In genomic region chr1:89821322-89822108, GRCh38 we compare ENCODE assay signal across 8 cellular contexts. TPM values are rescaled to one million over a fixed set of nuclear protein-coding genes. Genes with fewer than 3 reads are reported as not detected.
DNase-seq lines count a peak whose midpoint lies in the region; ATAC-seq and TF ChIP-seq lines count a peak whose summit lies in the region.

No MANE protein-coding gene starts in this region.

- TF ChIP-seq POLR2A in uterus (IDR thresholded peaks at IDR 0.05), result no peak

- TF ChIP-seq CTCF in GM20000 (IDR thresholded peaks at IDR 0.05; ENCODE audit: extremely low read depth, missing control alignments) (no peak), HL-60 (IDR thresholded peaks at IDR 0.05; ENCODE audit: insufficient read depth, low read length) (no peak), RWPE2 (IDR thresholded peaks at IDR 0.05; ENCODE audit: poor library complexity, severe bottlenecking) (no peak), uterus (IDR thresholded peaks at IDR 0.05) (no peak)

- H3K36me3 ChIP-seq in RWPE2 (ENCODE audit: low read depth) (no peaks in the 10 kb centered on the region; the same call in 1 of the 2 replicates), uterus (no peaks in the 10 kb centered on the region)

- H3K27me3 ChIP-seq in HL-60 (ENCODE audit: insufficient read depth, poor library complexity, severe bottlenecking) (no peaks in the 10 kb centered on the region), RWPE2 (ENCODE audit: insufficient read depth, poor library complexity, severe bottlenecking) (no peaks in the 10 kb centered on the region), uterus (no peaks in the 10 kb centered on the region)

- peaks cover 26% of the 10 kb centered on the region for H3K4me1 ChIP-seq in RWPE2 (ENCODE audit: insufficient read depth, poor library complexity, severe bottlenecking)
- H3K4me1 ChIP-seq in uterus, result no peaks in the 10 kb centered on the region

- peak overlapping the region; percentile 91 for H3K27ac ChIP-seq in HL-60 (replicated peaks)
- H3K27ac ChIP-seq in RWPE2 (ENCODE audit: poor library complexity, severe bottlenecking), result peak overlapping the region; percentile 34
- peak overlapping the region; percentile 54 to 55 for H3K27ac ChIP-seq in uterus

- H3K9me3 ChIP-seq in RWPE2 (ENCODE audit: severe bottlenecking) (no peaks in the 10 kb centered on the region), uterus (no peaks in the 10 kb centered on the region)

- intact Hi-C loops in head of caudate nucleus (cut with DNase I), result no loop called here
- intact Hi-C loops in posterior cingulate gyrus (cut with DNase I), result loop anchor here (5.0 kb wide), 1 partner anchor 166 kb away; no protein-coding TSS in a partner anchor
- intact Hi-C loops in uterus (cut with DNase I; ENCODE audit: low total_unique reads), result no loop called here

- H3K4me3 ChIP-seq in HL-60 (replicated peaks; ENCODE audit: insufficient read depth, low read length), result peak overlapping the region; percentile 80
- peak overlapping the region; percentile 89 for H3K4me3 ChIP-seq in RWPE2 (ENCODE audit: severe bottlenecking)
- H3K4me3 ChIP-seq in uterus, result peak overlapping the region; percentile 48 to 61

- DNase-seq in DMS79 (lab: John Stamatoyannopoulos, UW) (peak; percentile 59), GM20000 (ENCODE audit: low spot score) (peak; percentile 85), HL-60 (ENCODE audit: low read depth in 1 of 2, low spot score in 1 of 2) (peak in 1 of 2 experiments; percentile 83), RWPE2 (ENCODE audit: low spot score) (no peak), activated gamma-delta T cell (lab: John Stamatoyannopoulos, UW) (peak; percentile 67), head of caudate nucleus (peak in 37 of 42 donors; percentile 15 to 75 (median 48)), posterior cingulate gyrus (peak in 8 of 10 donors; percentile 17 to 87 (median 32)), uterus (peak in 1 of 2 donors; percentile 21)

- peak; percentile 58 for ATAC-seq in RWPE2 (ENCODE audit: low read depth)

RNA-seq across cellular contexts. Expression of gene LRRC8D, which starts 0.7 kb away (rescaled TPM):
- 10 to 100 TPM; 12.0 to 47.4 (median 17.8) TPM for total RNA-seq in uterus

Comparison
In these comparisons a context has a peak if more than half of its experiments do, and no peak if none do; other contexts are left out.
1. H3K27ac ChIP-seq: peak in every context shown above with its lines; median percentile 91 in HL-60; 54 in uterus; 34 in RWPE2.